In genomic region chr3:182058488-182058887, GRCh38 we compare ENCODE assay signal across 21 cellular contexts.
DNase-seq lines count a peak whose midpoint lies in the region; ATAC-seq and TF ChIP-seq lines count a peak whose summit lies in the region.
"Had no signal": no experiment of that assay in that cellular context is flagged by ENCODE, and none has a peak within 500 bp of the region (broad histone marks: within the 10 kb centered on the region; RNA-seq: fewer than 3 reads in every experiment).

No MANE protein-coding gene starts in this region.

- intact Hi-C loops in Calu3 (cut with micrococcal nuclease; ENCODE audit: unreplicated experiment) = no loop called here

- H3K36me3 ChIP-seq in RWPE2 (ENCODE audit: low read depth) = no peaks in the 10 kb centered on the region
- H3K36me3 ChIP-seq: HAP-1, MG63, SJCRH30 had no signal

- CTCF ChIA-PET in Calu3 (lab: Charles Lee) = no interaction called here

- H3K9me3 ChIP-seq in RWPE2 (ENCODE audit: severe bottlenecking) = no peaks in the 10 kb centered on the region
- H3K9me3 ChIP-seq: HAP-1, MG63, SJCRH30 had no signal

- H3K4me1 ChIP-seq in RWPE2 (ENCODE audit: insufficient read depth, poor library complexity, severe bottlenecking) = peaks cover 1% of the 10 kb centered on the region
- H3K4me1 ChIP-seq: HAP-1, SJCRH30 had no signal

- peak; percentile 33 for DNase-seq in Calu3
- DNase-seq in RWPE2 (ENCODE audit: low spot score) = no peak
- DNase-seq in stimulated activated naive CD8-positive, alpha-beta T cell treated with anti-CD3 and anti-CD28 coated beads, Interleukin-15, Interleukin-2, amounts not matched to agents 100 U/mL and 50 U/mL, for 24 hours = no peak
- DNase-seq: 8988T; CD8-positive, alpha-beta T cell; DMS79; MG63; NCI-H1092 treated with DMSO at 0.1 percent for 48 hours; NCI-H1694; NCI-H2107; NCI-H226; OCI-M1; RPMI8226; SJCRH30; SW 1271 had no signal

- no peaks in the 10 kb centered on the region for H3K27me3 Mint-ChIP-seq in Calu3 (ENCODE audit: unreplicated experiment)
- H3K27me3 Mint-ChIP-seq in stimulated activated memory B cell treated with anti-CD40 and anti-IgM and Interleukin-4, amounts not matched to agents 10 μg/mL and 1 μg/mL and 100 μg/mL, for 72 hours = no peaks in the 10 kb centered on the region

- H3K27ac ChIP-seq in RWPE2 (ENCODE audit: poor library complexity, severe bottlenecking) = no peak overlapping the region
- H3K27ac ChIP-seq: SJCRH30 had no signal

- no peaks in the 10 kb centered on the region for H3K36me3 Mint-ChIP-seq in Calu3 (ENCODE audit: insufficient read depth, unreplicated experiment)
- H3K36me3 Mint-ChIP-seq in stimulated activated memory B cell treated with anti-CD40 and anti-IgM and Interleukin-4, amounts not matched to agents 10 μg/mL and 1 μg/mL and 100 μg/mL, for 72 hours = no peaks in the 10 kb centered on the region
- H3K36me3 Mint-ChIP-seq: CD8-positive, alpha-beta T cell had no signal

- H3K27ac Mint-ChIP-seq in Calu3 (ENCODE audit: unreplicated experiment) = no peak overlapping the region
- no peak overlapping the region for H3K27ac Mint-ChIP-seq in stimulated activated memory B cell treated with anti-CD40 and anti-IgM and Interleukin-4, amounts not matched to agents 10 μg/mL and 1 μg/mL and 100 μg/mL, for 72 hours
- H3K27ac Mint-ChIP-seq: CD8-positive, alpha-beta T cell had no signal

- peaks cover 15% of the 10 kb centered on the region for H3K4me1 Mint-ChIP-seq in Calu3 (ENCODE audit: low read depth, unreplicated experiment)
- H3K4me1 Mint-ChIP-seq in stimulated activated memory B cell treated with anti-CD40 and anti-IgM and Interleukin-4, amounts not matched to agents 10 μg/mL and 1 μg/mL and 100 μg/mL, for 72 hours = no peaks in the 10 kb centered on the region

- ATAC-seq in GM21619 (IDR thresholded peaks at IDR 0.05; ENCODE audit: unreplicated experiment) = peak; percentile 58
- ATAC-seq in RWPE2 (ENCODE audit: low read depth) = peak; percentile 70; the same call in 1 of the 3 replicates
- ATAC-seq in esophagus mucosa = peak; percentile 100
- no peak for ATAC-seq in stimulated activated naive CD8-positive, alpha-beta T cell treated with anti-CD3 and anti-CD28 coated beads, Interleukin-15, Interleukin-2, amounts not matched to agents 100 U/mL and 50 U/mL, for 24 hours
- no peak for ATAC-seq in GM19023 (IDR thresholded peaks at IDR 0.05; ENCODE audit: unreplicated experiment)
- ATAC-seq in HG03442 (IDR thresholded peaks at IDR 0.05; ENCODE audit: unreplicated experiment) = no peak
- ATAC-seq in stimulated activated memory B cell treated with anti-CD40 and anti-IgM and Interleukin-4, amounts not matched to agents 10 μg/mL and 1 μg/mL and 100 μg/mL, for 72 hours = no peak
- ATAC-seq: CD8-positive, alpha-beta T cell had no signal

- BruUV-seq in Calu3 (replicated peaks; lab: Mats Ljungman, UMichigan) = no TSS peak

- TF ChIP-seq CTCF in Calu3 (IDR thresholded peaks at IDR 0.05; ENCODE audit: unreplicated experiment) (no peak), RWPE2 (IDR thresholded peaks at IDR 0.05; ENCODE audit: poor library complexity, severe bottlenecking) (no peak)

- no peak overlapping the region for H3K4me3 Mint-ChIP-seq in Calu3 (ENCODE audit: low read depth, unreplicated experiment)
- no peak overlapping the region for H3K4me3 Mint-ChIP-seq in stimulated activated memory B cell treated with anti-CD40 and anti-IgM and Interleukin-4, amounts not matched to agents 10 μg/mL and 1 μg/mL and 100 μg/mL, for 72 hours
- H3K4me3 Mint-ChIP-seq: CD8-positive, alpha-beta T cell had no signal

- no peaks in the 10 kb centered on the region for H3K9me3 Mint-ChIP-seq in Calu3 (ENCODE audit: low read depth, unreplicated experiment)
- H3K9me3 Mint-ChIP-seq in stimulated activated memory B cell treated with anti-CD40 and anti-IgM and Interleukin-4, amounts not matched to agents 10 μg/mL and 1 μg/mL and 100 μg/mL, for 72 hours = no peaks in the 10 kb centered on the region
- H3K9me3 Mint-ChIP-seq: CD8-positive, alpha-beta T cell had no signal

- H3K27me3 ChIP-seq in RWPE2 (ENCODE audit: insufficient read depth, poor library complexity, severe bottlenecking) = no peaks in the 10 kb centered on the region
- H3K27me3 ChIP-seq: MG63, SJCRH30 had no signal

- H3K4me3 ChIP-seq in RWPE2 (ENCODE audit: severe bottlenecking) = no peak overlapping the region
- H3K4me3 ChIP-seq: HAP-1, MG63, SJCRH30 had no signal

Comparison
In these comparisons a context has a peak if more than half of its experiments do, and no peak if none do; other contexts are left out.
1. ATAC-seq: peak in GM21619 (single experiment), RWPE2 (single experiment) and esophagus mucosa (single experiment); none in stimulated activated naive CD8-positive, alpha-beta T cell treated with anti-CD3 and anti-CD28 coated beads, Interleukin-15, Interleukin-2, amounts not matched to agents 100 U/mL and 50 U/mL, for 24 hours (single experiment), GM19023 (single experiment), HG03442 (single experiment) and stimulated activated memory B cell treated with anti-CD40 and anti-IgM and Interleukin-4, amounts not matched to agents 10 μg/mL and 1 μg/mL and 100 μg/mL, for 72 hours (single experiment).